In the genomic region with DNA sequence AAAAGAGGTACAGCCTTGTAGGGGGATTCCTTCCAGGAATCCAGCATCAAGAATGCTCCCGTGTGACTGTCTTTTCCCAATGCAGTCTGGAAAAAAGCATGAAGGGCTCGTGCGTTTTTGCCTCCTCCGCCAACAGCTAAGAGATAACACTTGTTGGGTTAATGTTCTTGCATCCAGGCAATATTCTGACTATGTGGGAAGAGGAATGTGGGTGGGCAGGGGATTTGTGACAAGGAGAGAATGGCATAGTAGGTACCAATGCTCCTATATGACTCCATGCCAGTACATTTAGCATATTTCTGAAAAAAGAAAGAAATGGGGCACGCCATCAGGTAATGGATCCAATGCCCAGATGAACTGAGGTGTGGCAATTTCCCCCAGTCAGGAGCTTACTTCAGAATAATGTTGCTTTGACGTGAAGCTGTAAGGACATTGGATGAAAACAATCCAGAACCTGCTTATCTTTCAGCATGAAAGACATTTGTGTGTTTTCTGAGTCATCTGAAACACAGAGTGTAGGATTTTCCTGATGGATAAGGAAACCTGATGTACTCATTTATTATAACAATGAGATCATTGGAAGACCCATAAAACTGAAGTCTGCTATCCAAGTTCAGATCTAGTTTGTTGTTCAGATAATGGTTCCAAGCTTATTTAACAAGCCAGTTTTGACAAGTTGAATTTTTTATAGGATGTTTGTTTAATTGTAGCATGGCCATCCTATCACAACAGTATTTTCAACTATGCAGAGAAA, we compare ENCODE assay signal across 1 cellular context.
TF ChIP-seq lines count a peak whose summit lies in the region.

No MANE protein-coding gene starts in this region.

TF ChIP-seq in HepG2, 621 proteins besides CTCF, POLR2A, EP300 and RAD21:
- TF ChIP-seq ZNF616 (CRISPR knock-in tag; IDR thresholded peaks at IDR 0.05; ENCODE audit: low read depth) (no peak), NR2C2 (CRISPR knock-in tag; IDR thresholded peaks at IDR 0.05; ENCODE audit: borderline replicate concordance) (no peak), ZBTB4 (CRISPR knock-in tag; IDR thresholded peaks at IDR 0.05; ENCODE audit: borderline replicate concordance) (no peak), SP4 (CRISPR knock-in tag; IDR thresholded peaks at IDR 0.05) (no peak), CSRNP2 (CRISPR knock-in tag; conservative IDR thresholded peaks at IDR 0.05; ENCODE audit: low read depth) (no peak), U2AF1 (optimal IDR thresholded peaks at IDR 0.05; ENCODE audit: low read depth, low read length) (no peak), ZFP1 (CRISPR knock-in tag; IDR thresholded peaks at IDR 0.05) (no peak)
- TF ChIP-seq, protein P1, sequence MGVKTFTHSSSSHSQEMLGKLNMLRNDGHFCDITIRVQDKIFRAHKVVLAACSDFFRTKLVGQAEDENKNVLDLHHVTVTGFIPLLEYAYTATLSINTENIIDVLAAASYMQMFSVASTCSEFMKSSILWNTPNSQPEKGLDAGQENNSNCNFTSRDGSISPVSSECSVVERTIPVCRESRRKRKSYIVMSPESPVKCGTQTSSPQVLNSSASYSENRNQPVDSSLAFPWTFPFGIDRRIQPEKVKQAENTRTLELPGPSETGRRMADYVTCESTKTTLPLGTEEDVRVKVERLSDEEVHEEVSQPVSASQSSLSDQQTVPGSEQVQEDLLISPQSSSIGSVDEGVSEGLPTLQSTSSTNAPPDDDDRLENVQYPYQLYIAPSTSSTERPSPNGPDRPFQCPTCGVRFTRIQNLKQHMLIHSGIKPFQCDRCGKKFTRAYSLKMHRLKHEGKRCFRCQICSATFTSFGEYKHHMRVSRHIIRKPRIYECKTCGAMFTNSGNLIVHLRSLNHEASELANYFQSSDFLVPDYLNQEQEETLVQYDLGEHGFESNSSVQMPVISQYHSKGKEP (CRISPR knock-in tag; IDR thresholded peaks at IDR 0.05), result no peak
